In genomic region chr7:157138101-157138423, GRCh38 we compare ENCODE assay signal across 8 cellular contexts. TPM values are rescaled to one million over a fixed set of nuclear protein-coding genes. Genes with fewer than 3 reads are reported as not detected.
DNase-seq lines count a peak whose midpoint lies in the region; ATAC-seq, FAIRE-seq and TF ChIP-seq lines count a peak whose summit lies in the region.

No MANE protein-coding gene starts in this region.

- peaks cover 18% of the 10 kb centered on the region for H3K36me3 Mint-ChIP-seq in T-helper 2 cell treated with Interferon-gamma antibody and Interleukin-4, amounts not matched to agents 5 μg/mL and 100 μg/mL, for 36 hours (ENCODE audit: low read depth)
- H3K36me3 Mint-ChIP-seq in activated naive CD8-positive, alpha-beta T cell, result peaks cover 19% of the 10 kb centered on the region

- H3K4me1 ChIP-seq in keratinocyte (ENCODE audit: control insufficient read depth, extremely low read depth, insufficient read depth, low read length), result peaks cover 15% of the 10 kb centered on the region

- H3K4me2 ChIP-seq in keratinocyte (ENCODE audit: control insufficient read depth, extremely low read depth, insufficient read depth, low read depth, low read length), result peak overlapping the region; percentile 88

- TF ChIP-seq CTCF in keratinocyte (optimal IDR thresholded peaks at IDR 0.05 in 1 of 3, IDR thresholded peaks at IDR 0.05 in 1 of 3, conservative IDR thresholded peaks at IDR 0.05 in 1 of 3; ENCODE audit: extremely low read depth in 1 of 3, insufficient read depth in 2 of 3, low read length in 3 of 3), result no peak

- no peaks in the 10 kb centered on the region for H3K27me3 Mint-ChIP-seq in T-helper 2 cell treated with Interferon-gamma antibody and Interleukin-4, amounts not matched to agents 5 μg/mL and 100 μg/mL, for 36 hours (ENCODE audit: low read depth)
- H3K27me3 Mint-ChIP-seq in activated naive CD8-positive, alpha-beta T cell, result no peaks in the 10 kb centered on the region

- no peaks in the 10 kb centered on the region for H3K9me1 ChIP-seq in keratinocyte (ENCODE audit: control insufficient read depth, extremely low read depth, insufficient read depth, low read length)

- no peaks in the 10 kb centered on the region for H3K9me3 ChIP-seq in keratinocyte (ENCODE audit: control insufficient read depth, low read depth, low read length)

- dilution Hi-C loops in keratinocyte (cut with MboI; ENCODE audit: extremely low pct_ligation_motif_present, low sequenced_read_pairs), result no loop called here

- H3K9me3 Mint-ChIP-seq in T-helper 2 cell treated with Interferon-gamma antibody and Interleukin-4, amounts not matched to agents 5 μg/mL and 100 μg/mL, for 36 hours, result no peaks in the 10 kb centered on the region
- no peaks in the 10 kb centered on the region for H3K9me3 Mint-ChIP-seq in activated naive CD8-positive, alpha-beta T cell (ENCODE audit: low read depth)

- H3K27ac Mint-ChIP-seq in T-helper 2 cell treated with Interferon-gamma antibody and Interleukin-4, amounts not matched to agents 5 μg/mL and 100 μg/mL, for 36 hours, result peak overlapping the region; percentile 98
- H3K27ac Mint-ChIP-seq in activated naive CD8-positive, alpha-beta T cell, result peak overlapping the region; percentile 90

- H3K36me3 ChIP-seq in keratinocyte (ENCODE audit: control insufficient read depth in 2 of 2, extremely low read depth in 1 of 2, insufficient read depth in 2 of 2, low read length in 2 of 2), result peaks cover 10 to 17% of the 10 kb centered on the region in 2 experiments

- H3K27me3 ChIP-seq in keratinocyte (ENCODE audit: control insufficient read depth, extremely low read depth, insufficient read depth, low read length), result no peaks in the 10 kb centered on the region

- peaks cover 24% of the 10 kb centered on the region for H4K20me1 ChIP-seq in keratinocyte (ENCODE audit: control insufficient read depth, extremely low read depth, insufficient read depth, low read length)

- peak overlapping the region; percentile 59 for H3K27ac ChIP-seq in keratinocyte (ENCODE audit: control insufficient read depth, insufficient read depth, low read length)

- H3K4me3 Mint-ChIP-seq in T-helper 2 cell treated with Interferon-gamma antibody and Interleukin-4, amounts not matched to agents 5 μg/mL and 100 μg/mL, for 36 hours, result peak overlapping the region; percentile 87
- peak overlapping the region; percentile 78 for H3K4me3 Mint-ChIP-seq in activated naive CD8-positive, alpha-beta T cell

- H3K4me3 ChIP-seq in keratinocyte (ENCODE audit: control insufficient read depth in 2 of 3, extremely low read depth in 1 of 3, insufficient read depth in 2 of 3, low read depth in 1 of 3, low read length in 3 of 3), result peak overlapping the region; percentile 48 to 66 (median 58)

- H3K79me2 ChIP-seq in keratinocyte (ENCODE audit: control insufficient read depth, insufficient read depth, low read length), result peaks cover 40% of the 10 kb centered on the region

- no peak for ATAC-seq in GM18519 (IDR thresholded peaks at IDR 0.05; ENCODE audit: low FRiP score, unreplicated experiment)

- no peak for FAIRE-seq in keratinocyte (lab: Jason Lieb, UNC)
- no peak for FAIRE-seq in urothelium cell line (lab: Jason Lieb, UNC)

- peak overlapping the region; percentile 88 for H2AFZ ChIP-seq in keratinocyte (ENCODE audit: control insufficient read depth, low read length)

- H3K9ac ChIP-seq in keratinocyte (ENCODE audit: control insufficient read depth, extremely low read depth, insufficient read depth, low read length), result peak overlapping the region; percentile 67

- peaks cover 29% of the 10 kb centered on the region for H3K4me1 Mint-ChIP-seq in T-helper 2 cell treated with Interferon-gamma antibody and Interleukin-4, amounts not matched to agents 5 μg/mL and 100 μg/mL, for 36 hours (ENCODE audit: low read depth)
- H3K4me1 Mint-ChIP-seq in activated naive CD8-positive, alpha-beta T cell (ENCODE audit: low read depth), result peaks cover 33% of the 10 kb centered on the region

- DNase-seq in T-helper 2 cell treated with Interferon-gamma antibody and Interleukin-4, amounts not matched to agents 5 μg/mL and 100 μg/mL, for 36 hours (ENCODE audit: low spot score), result no peak
- DNase-seq in T-helper 2 cell, result no peak
- DNase-seq in keratinocyte (ENCODE audit: low read depth, low spot score), result no peak
- peak; percentile 51 for DNase-seq in superior temporal gyrus (ENCODE audit: extremely low spot score)
- DNase-seq in COR-L47 (lab: John Stamatoyannopoulos, UW), result no peak
- no peak for DNase-seq in urothelium cell line (ENCODE audit: low spot score)

RNA-seq across cellular contexts. Expression of gene UBE3C, which starts 0.7 kb away (rescaled TPM):
- 75.3 to 102 TPM (median 89.3 TPM) in 3 replicates for polyA plus RNA-seq in keratinocyte
- 77.0 TPM for polyA plus RNA-seq in keratinocyte (2011; ENCODE audit: low read depth)
- polyA plus RNA-seq in keratinocyte (2011; cell fraction: cytosol; rRNA removed), result 79.3 and 94.4 TPM in 2 replicates
- 82.8 and 92.3 TPM in 2 replicates for polyA plus RNA-seq in keratinocyte (2011; cell fraction: nucleus; rRNA removed)
- 32.6 and 74.4 TPM in 2 replicates for polyA plus RNA-seq in keratinocyte (2012; ENCODE audit: low replicate concordance)
- polyA minus RNA-seq in keratinocyte, result 77.2 to 149 TPM (median 113 TPM) in 3 replicates
- 94.8 TPM for polyA minus RNA-seq in keratinocyte (2011; cell fraction: cytosol; rRNA and poly(A)+ RNA removed)
- 98.4 and 183 TPM in 2 replicates for polyA minus RNA-seq in keratinocyte (2011; cell fraction: nucleus; rRNA and poly(A)+ RNA removed)
